ENCODE assay signal across 8 cellular contexts in the genomic region with DNA sequence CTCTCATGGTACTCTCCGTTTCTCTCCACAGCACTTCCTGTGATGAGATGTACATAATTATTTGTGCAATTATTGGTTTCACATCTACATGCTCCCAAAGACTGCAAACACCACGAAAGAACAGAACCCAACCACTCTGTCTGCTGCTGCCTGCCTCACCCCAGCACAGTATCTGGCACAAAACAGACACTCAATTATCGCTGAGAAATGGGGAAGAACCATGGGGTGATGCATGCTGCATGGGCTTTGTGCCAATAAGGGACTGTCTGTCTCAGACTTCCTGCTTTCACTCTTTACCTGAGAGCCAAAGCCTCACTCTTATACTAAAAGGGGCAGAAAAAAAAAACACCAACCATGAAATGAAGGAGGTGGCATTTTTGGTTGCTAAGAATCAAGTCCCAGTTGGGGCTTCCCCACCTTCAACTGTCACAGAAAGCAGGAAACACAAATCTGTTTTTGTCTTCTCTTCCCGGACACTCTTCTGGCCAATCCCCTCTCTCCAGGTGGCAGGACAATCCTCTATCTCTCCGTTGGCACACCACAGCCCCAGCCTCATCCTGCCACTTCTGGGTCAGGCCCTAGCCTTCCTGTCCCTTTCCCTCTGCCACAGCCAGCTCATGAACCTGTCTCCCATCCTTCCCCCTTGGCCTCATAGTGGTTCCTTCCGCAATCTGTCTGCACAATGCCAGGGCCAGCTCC.
A peak's percentile ranks its signal among the peaks of the same experiment; 100 is the strongest.
DNase-seq lines count a peak whose midpoint lies in the region; ATAC-seq and TF ChIP-seq lines count a peak whose summit lies in the region.

No MANE protein-coding gene starts in this region.

- no peak for TF ChIP-seq CTCF in C4-2B (conservative IDR thresholded peaks at IDR 0.05)
- no peak for TF ChIP-seq CTCF in GM23338 (conservative IDR thresholded peaks at IDR 0.05; ENCODE audit: low read depth in 2 of 2)
- no peak for TF ChIP-seq CTCF in H9 (conservative IDR thresholded peaks at IDR 0.05)

- no peak overlapping the region for H3K23ac ChIP-seq in H9 (ENCODE audit: insufficient read length, low read depth, low read length)

- no peaks in the 10 kb centered on the region for H3K79me2 ChIP-seq in GM23338 (replicated peaks; ENCODE audit: insufficient read depth)
- no peaks in the 10 kb centered on the region for H3K79me2 ChIP-seq in H9 (ENCODE audit: insufficient read depth, low read length)

- H4K91ac ChIP-seq in H9 (ENCODE audit: insufficient read length, low read depth, low read length): no peak overlapping the region

- H2AK5ac ChIP-seq in H9 (ENCODE audit: insufficient read length, low read length): no peak overlapping the region

- H3K9ac ChIP-seq in H9 (ENCODE audit: extremely low read depth, insufficient read length, low read length): no peak overlapping the region

- H3K23me2 ChIP-seq in H9 (ENCODE audit: insufficient read length, low read depth, low read length, poor library complexity, severe bottlenecking): no peaks in the 10 kb centered on the region

- H3K18ac ChIP-seq in H9 (ENCODE audit: insufficient read length, low read depth, low read length): no peak overlapping the region

- H3K4me1 Mint-ChIP-seq in GM23338: peaks cover 16% of the 10 kb centered on the region
- H3K4me1 Mint-ChIP-seq in H9: peaks cover 21 to 24% of the 10 kb centered on the region in 2 experiments

- H3K4me2 ChIP-seq in GM23338 (no peak overlapping the region), H9 (ENCODE audit: insufficient read depth, insufficient read length, low read length) (no peak overlapping the region)

- H3K27me3 ChIP-seq in effector memory CD4-positive, alpha-beta T cell (replicated peaks; ENCODE audit: control insufficient read depth, insufficient read depth, low read length, poor library complexity, severe bottlenecking): no peaks in the 10 kb centered on the region
- H3K27me3 ChIP-seq in GM23338 (ENCODE audit: insufficient read depth) (no peaks in the 10 kb centered on the region), H9 (ENCODE audit: insufficient read depth, low read length) (no peaks in the 10 kb centered on the region)

- no CpG with 5 or more reads among the region's 6 CpGs for WGBS in H9 (ENCODE audit: extremely low coverage, insufficient read length, low lambda C conversion rate)

- H3T11ph ChIP-seq in H9 (ENCODE audit: low read length): no peak overlapping the region

- no peaks in the 10 kb centered on the region for H3K79me1 ChIP-seq in H9 (ENCODE audit: insufficient read depth, low read depth, low read length, poor library complexity, severe bottlenecking)

- H2BK5ac ChIP-seq in H9 (ENCODE audit: insufficient read length, low read length): no peak overlapping the region

- H3K56ac ChIP-seq in H9 (ENCODE audit: insufficient read length, low read depth, low read length): no peak overlapping the region

- no peaks in the 10 kb centered on the region; the same call in 1 of the 2 replicates for H3K9me2 ChIP-seq in GM23338 (ENCODE audit: insufficient read depth)

- H3K27ac Mint-ChIP-seq in GM23338 (no peak overlapping the region), H9 (no peak overlapping the region; a peak in 1 of 7 replicates)

- H3K27me3 Mint-ChIP-seq in GM23338 (ENCODE audit: insufficient read depth, low read depth, poor library complexity) (peaks cover 4% of the 10 kb centered on the region), H9 (ENCODE audit: low read depth) (no peaks in the 10 kb centered on the region; the same call in 1 of the 2 replicates)

- H2AFZ ChIP-seq in GM23338 (no peak overlapping the region), H9 (ENCODE audit: low read length) (no peak overlapping the region)

- H2BK120ac ChIP-seq in H9 (ENCODE audit: low read depth, low read length, poor library complexity, severe bottlenecking): no peak overlapping the region

- H3K36me3 Mint-ChIP-seq in GM23338 (ENCODE audit: low read depth): no peaks in the 10 kb centered on the region; the same call in 2 of the 3 replicates
- no peaks in the 10 kb centered on the region; a peak in 1 of 7 replicates for H3K36me3 Mint-ChIP-seq in H9 (ENCODE audit: insufficient read depth in 1 of 3, low read depth in 3 of 3)

- no peak overlapping the region for H3K14ac ChIP-seq in H9 (ENCODE audit: insufficient read depth, low read length)

- peak overlapping the region; percentile 42 for H3K27ac ChIP-seq in C4-2B
- H3K27ac ChIP-seq in effector memory CD4-positive, alpha-beta T cell (ENCODE audit: insufficient read depth, low read length, poor library complexity, severe bottlenecking): peak overlapping the region; percentile 96
- no peak overlapping the region for H3K27ac ChIP-seq in GM23338 (ENCODE audit: low read depth)
- no peak overlapping the region for H3K27ac ChIP-seq in H9 (ENCODE audit: insufficient read length, low read depth, low read length)

- H4K8ac ChIP-seq in H9 (replicated peaks; ENCODE audit: insufficient read length, low read depth, low read length): no peak overlapping the region

- H2BK15ac ChIP-seq in H9 (ENCODE audit: low read depth, low read length): no peak overlapping the region

- peak overlapping the region; percentile 8 for H3K4me3 ChIP-seq in effector memory CD4-positive, alpha-beta T cell (ENCODE audit: insufficient read depth, low read depth, low read length, poor library complexity, severe bottlenecking)
- H3K4me3 ChIP-seq in GM23338: no peak overlapping the region

- DNase-seq in activated CD4-positive, alpha-beta T cell treated with anti-CD3 and anti-CD28 coated beads for 24 hours (ENCODE audit: low read depth in 2 of 2): peak; percentile 52 to 59
- DNase-seq in effector memory CD4-positive, alpha-beta T cell: peak; percentile 60 to 73 (median 60)
- peak; percentile 78 for DNase-seq in stimulated activated CD4-positive, alpha-beta T cell treated with anti-CD3 and anti-CD28 coated beads, Interleukin-4, amount 100 ng/mL, for 24 hours
- DNase-seq in GM23338 (ENCODE audit: low spot score) (no peak), H9 (no peak)

- H4K5ac ChIP-seq in H9 (ENCODE audit: insufficient read length, low read depth, low read length): no peak overlapping the region

- H3F3A ChIP-seq in GM23338 (replicated peaks; ENCODE audit: low read depth): no peaks in the 10 kb centered on the region

- H3K9me3 Mint-ChIP-seq in GM23338 (no peaks in the 10 kb centered on the region), H9 (no peaks in the 10 kb centered on the region)

- ATAC-seq in GM19467 (IDR thresholded peaks at IDR 0.05; ENCODE audit: unreplicated experiment) (peak; percentile 79), HG03575 (IDR thresholded peaks at IDR 0.05; ENCODE audit: extremely low read depth, insufficient number of reproducible peaks, low FRiP score, unreplicated experiment) (peak; percentile 74), GM23338 (no peak)

- H3K4me3 Mint-ChIP-seq in GM23338 (no peak overlapping the region), H9 (no peak overlapping the region; a peak in 1 of 5 replicates)

- H3K36me3 ChIP-seq in effector memory CD4-positive, alpha-beta T cell (ENCODE audit: control insufficient read depth, insufficient read depth, low read length): no peaks in the 10 kb centered on the region
- no peaks in the 10 kb centered on the region for H3K36me3 ChIP-seq in GM23338 (ENCODE audit: insufficient read depth)

- H3K4me1 ChIP-seq in effector memory CD4-positive, alpha-beta T cell (ENCODE audit: control insufficient read depth, insufficient read depth, low read length, poor library complexity, severe bottlenecking): peaks cover 18% of the 10 kb centered on the region
- H3K4me1 ChIP-seq in GM23338 (ENCODE audit: insufficient read depth): 0 out of 2 replicates have a peak, but pooled peaks cover 3% of the 10 kb centered on the region
- H3K4me1 ChIP-seq in H9 (ENCODE audit: insufficient read depth, low read length): no peaks in the 10 kb centered on the region; the same call in 1 of the 2 replicates

- H2BK12ac ChIP-seq in H9 (ENCODE audit: insufficient read length, low read depth, low read length): no peak overlapping the region

- no peaks in the 10 kb centered on the region for H3K9me3 ChIP-seq in effector memory CD4-positive, alpha-beta T cell (ENCODE audit: control insufficient read depth, low read length)
- H3K9me3 ChIP-seq in H9 (ENCODE audit: control insufficient read depth, low read depth, low read length): no peaks in the 10 kb centered on the region

- H3K4ac ChIP-seq in H9 (ENCODE audit: low read depth, low read length): no peak overlapping the region

- no peak overlapping the region for H2BK20ac ChIP-seq in H9 (ENCODE audit: low read depth, low read length, poor library complexity, severe bottlenecking)

- no peaks in the 10 kb centered on the region for H4K20me1 ChIP-seq in GM23338 (replicated peaks; ENCODE audit: insufficient read depth)
- no peaks in the 10 kb centered on the region for H4K20me1 ChIP-seq in H9 (ENCODE audit: control insufficient read depth, insufficient read depth, insufficient read length)

TF ChIP-seq in GM23338, 12 proteins besides CTCF, POLR2A, EP300 and RAD21:
- TF ChIP-seq JUNB (IDR thresholded peaks at IDR 0.05; ENCODE audit: unreplicated experiment): no peak

Comparison
In these comparisons a context has a peak if more than half of its experiments do, and no peak if none do; other contexts are left out.
1. H3K27ac ChIP-seq: peak in C4-2B (single experiment) and effector memory CD4-positive, alpha-beta T cell (single experiment); none in GM23338 (single experiment) and H9 (single experiment).
2. DNase-seq: peak in activated CD4-positive, alpha-beta T cell treated with anti-CD3 and anti-CD28 coated beads for 24 hours (2 of 2), effector memory CD4-positive, alpha-beta T cell (3 of 3) and stimulated activated CD4-positive, alpha-beta T cell treated with anti-CD3 and anti-CD28 coated beads, Interleukin-4, amount 100 ng/mL, for 24 hours (single experiment); none in GM23338 (single experiment) and H9 (single experiment).